12 cellular contexts compared by ENCODE assay signal in the genomic region with DNA sequence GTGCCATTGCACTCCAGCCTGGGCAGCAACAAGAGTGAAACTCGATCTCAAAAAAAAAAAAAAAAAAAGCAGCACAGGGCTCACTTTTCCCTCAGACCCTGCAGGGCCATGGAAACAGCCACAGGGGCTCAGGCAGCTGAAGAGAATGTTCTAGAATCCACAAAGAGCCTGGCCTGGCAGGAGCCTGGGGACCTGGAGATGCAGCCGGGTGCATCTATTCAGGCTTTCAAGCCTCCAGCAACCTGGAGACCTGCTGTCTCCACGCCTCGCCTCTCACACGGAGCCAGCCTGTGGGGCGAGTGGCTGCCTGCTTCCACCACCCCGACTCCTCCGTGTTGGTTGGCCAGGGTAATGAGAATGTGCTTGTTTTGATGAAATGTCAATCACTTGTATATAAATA. TPM values are rescaled to one million over a fixed set of nuclear protein-coding genes. Genes with fewer than 3 reads are reported as not detected.
DNase-seq lines count a peak whose midpoint lies in the region; ATAC-seq and TF ChIP-seq lines count a peak whose summit lies in the region.
"Had no signal": no experiment of that assay in that cellular context is flagged by ENCODE, and none has a peak within 500 bp of the region (broad histone marks: within the 10 kb centered on the region; RNA-seq: fewer than 3 reads in every experiment).

No MANE protein-coding gene starts in this region.

- ATAC-seq in GM18517 (IDR thresholded peaks at IDR 0.05; ENCODE audit: unreplicated experiment) = no peak
- no peak for ATAC-seq in HG02852 (IDR thresholded peaks at IDR 0.05; ENCODE audit: unreplicated experiment)
- ATAC-seq in HG03025 (IDR thresholded peaks at IDR 0.05; ENCODE audit: low FRiP score, unreplicated experiment) = no peak

- H3K4ac ChIP-seq in mesenchymal stem cell (ENCODE audit: low read depth in 1 of 2, low read length in 2 of 2) = peak overlapping the region; percentile 43 to 46

- H3K4me2 ChIP-seq in BLaER1 = peak overlapping the region; percentile 79
- H3K4me2 ChIP-seq in DOHH2 (ENCODE audit: low read length) = peak overlapping the region; percentile 57; the same call in 1 of the 2 replicates
- no peak overlapping the region for H3K4me2 ChIP-seq in mesenchymal stem cell (ENCODE audit: low read length, poor library complexity, severe bottlenecking)

- no peak overlapping the region for H3K14ac ChIP-seq in mesenchymal stem cell (ENCODE audit: low read length in 2 of 2)

- H2AK5ac ChIP-seq in mesenchymal stem cell (ENCODE audit: low read length, severe bottlenecking) = no peak overlapping the region

- peaks cover 79% of the 10 kb centered on the region for H3K4me1 ChIP-seq in BLaER1
- peaks cover 14% of the 10 kb centered on the region for H3K4me1 ChIP-seq in DOHH2 (ENCODE audit: control insufficient read depth, low read length)
- H3K4me1 ChIP-seq in mesenchymal stem cell (ENCODE audit: control insufficient read depth, insufficient read depth, low read depth, low read length) = peaks cover 26% of the 10 kb centered on the region

- no peak overlapping the region for H2AFZ ChIP-seq in mesenchymal stem cell (ENCODE audit: low read depth, low read length)

- peak overlapping the region in 1 of 2 experiments; percentile 48 for H2BK12ac ChIP-seq in mesenchymal stem cell (ENCODE audit: low read length in 2 of 2)

- no peaks in the 10 kb centered on the region for H3K27me3 Mint-ChIP-seq in activated naive CD4-positive, alpha-beta T cell treated with anti-CD3 and anti-CD28 coated beads, Interleukin-2, amount 50 U/mL, for 24 hours
- H3K27me3 Mint-ChIP-seq: brain had no signal

- H3K4me3 ChIP-seq in BLaER1 (no peak overlapping the region), DOHH2 (ENCODE audit: low read length) (no peak overlapping the region), mesenchymal stem cell (ENCODE audit: insufficient read depth in 1 of 2, low read depth in 1 of 2, low read length in 2 of 2) (no peak overlapping the region)
- H3K4me3 ChIP-seq: mucosa of descending colon had no signal

- H2BK15ac ChIP-seq in mesenchymal stem cell (ENCODE audit: low read depth, poor library complexity, severe bottlenecking) = no peak overlapping the region

- H3K23ac ChIP-seq in mesenchymal stem cell (ENCODE audit: low read length in 2 of 2) = no peak overlapping the region

- TF ChIP-seq CTCF in DOHH2 (IDR thresholded peaks at IDR 0.05; ENCODE audit: low read depth, low read length, poor library complexity, severe bottlenecking) = no peak

- H4K91ac ChIP-seq in mesenchymal stem cell (ENCODE audit: low read length) = no peak overlapping the region

- no peaks in the 10 kb centered on the region for H3K79me1 ChIP-seq in mesenchymal stem cell (replicated peaks; ENCODE audit: low read length, poor library complexity, severe bottlenecking)

- H3K27me3 ChIP-seq in BLaER1 (peaks cover 5% of the 10 kb centered on the region), DOHH2 (ENCODE audit: control insufficient read depth, low read length) (peaks cover 12% of the 10 kb centered on the region), mesenchymal stem cell (ENCODE audit: control insufficient read depth in 1 of 2, insufficient read depth in 1 of 2, low read length in 2 of 2) (peaks cover 0 to 14% of the 10 kb centered on the region in 2 experiments)

- peaks cover 71% of the 10 kb centered on the region for H3K4me1 Mint-ChIP-seq in activated naive CD4-positive, alpha-beta T cell treated with anti-CD3 and anti-CD28 coated beads, Interleukin-2, amount 50 U/mL, for 24 hours

- H3K36me3 ChIP-seq in BLaER1 (no peaks in the 10 kb centered on the region), DOHH2 (ENCODE audit: control insufficient read depth, low read length) (no peaks in the 10 kb centered on the region), mesenchymal stem cell (ENCODE audit: control insufficient read depth in 1 of 2, insufficient read depth in 2 of 2, low read depth in 1 of 2, low read length in 2 of 2) (no peaks in the 10 kb centered on the region)

- H3K9ac ChIP-seq in BLaER1 (no peak overlapping the region), mesenchymal stem cell (ENCODE audit: low read length) (no peak overlapping the region)

- H3K27ac Mint-ChIP-seq in activated naive CD4-positive, alpha-beta T cell treated with anti-CD3 and anti-CD28 coated beads, Interleukin-2, amount 50 U/mL, for 24 hours = no peak overlapping the region

- H4K20me1 ChIP-seq in BLaER1 (no peaks in the 10 kb centered on the region), DOHH2 (ENCODE audit: control insufficient read depth, insufficient read depth, low read depth, low read length) (no peaks in the 10 kb centered on the region)

- H3K27ac ChIP-seq in BLaER1 = peak overlapping the region; percentile 75; the same call in 1 of the 2 replicates
- H3K27ac ChIP-seq in DOHH2 (ENCODE audit: low read depth, low read length) = no peak overlapping the region
- H3K27ac ChIP-seq in mesenchymal stem cell (ENCODE audit: low read length, poor library complexity, severe bottlenecking) = no peak overlapping the region

- H3K9me3 Mint-ChIP-seq in activated naive CD4-positive, alpha-beta T cell treated with anti-CD3 and anti-CD28 coated beads, Interleukin-2, amount 50 U/mL, for 24 hours = no peaks in the 10 kb centered on the region
- H3K9me3 Mint-ChIP-seq: brain had no signal

- 77% methylated on average over 5 of the region's 8 CpGs for WGBS in mesenchymal stem cell

- no peak for DNase-seq in mesenchymal stem cell
- DNase-seq in COLO668 (lab: John Stamatoyannopoulos, UW; ENCODE audit: unreplicated experiment) = no peak
- DNase-seq: NCI-H345, T1000 had no signal

- H3K9me3 ChIP-seq in BLaER1 (no peaks in the 10 kb centered on the region), DOHH2 (ENCODE audit: control insufficient read depth, insufficient read depth, low read length) (no peaks in the 10 kb centered on the region), mesenchymal stem cell (ENCODE audit: control insufficient read depth, low read length) (no peaks in the 10 kb centered on the region)
- H3K9me3 ChIP-seq: mucosa of descending colon had no signal

- H3K18ac ChIP-seq in mesenchymal stem cell (ENCODE audit: low read depth in 1 of 2, low read length in 2 of 2) = peak overlapping the region; percentile 28 to 46

- no peaks in the 10 kb centered on the region for H3K9me2 ChIP-seq in DOHH2 (replicated peaks; ENCODE audit: control insufficient read depth, low read length)

- H3K4me3 Mint-ChIP-seq in activated naive CD4-positive, alpha-beta T cell treated with anti-CD3 and anti-CD28 coated beads, Interleukin-2, amount 50 U/mL, for 24 hours = peak overlapping the region; percentile 90
- H3K4me3 Mint-ChIP-seq: brain had no signal

- H3F3A ChIP-seq in DOHH2 (ENCODE audit: control insufficient read depth, insufficient read depth) = no peaks in the 10 kb centered on the region

- H4K8ac ChIP-seq in mesenchymal stem cell (ENCODE audit: low read length) = peak overlapping the region; percentile 59

- no peak overlapping the region for H2BK5ac ChIP-seq in mesenchymal stem cell (ENCODE audit: low read depth, low read length, poor library complexity, severe bottlenecking)

- H3K36me3 Mint-ChIP-seq in activated naive CD4-positive, alpha-beta T cell treated with anti-CD3 and anti-CD28 coated beads, Interleukin-2, amount 50 U/mL, for 24 hours = peaks cover 2% of the 10 kb centered on the region
- H3K36me3 Mint-ChIP-seq: brain had no signal

- H2BK120ac ChIP-seq in mesenchymal stem cell (ENCODE audit: low read depth, low read length) = peak overlapping the region; percentile 59

- no peaks in the 10 kb centered on the region for H3K79me2 ChIP-seq in DOHH2 (ENCODE audit: control insufficient read depth, low read length)

RNA-seq across cellular contexts. Expression of gene MEAK7, which starts 44.0 kb away (rescaled TPM):
- 13.8 TPM for polyA plus RNA-seq in mesenchymal stem cell (2013, experiment 1 of 2)
- 14.8 TPM for polyA plus RNA-seq in mesenchymal stem cell (2013, experiment 2 of 2)
